In genomic region chr20:43563429-43563828, GRCh38 we compare ENCODE assay signal across 1 cellular context.
TF ChIP-seq lines count a peak whose summit lies in the region.

No MANE protein-coding gene starts in this region.

TF ChIP-seq in K562, 482 proteins besides CTCF, POLR2A, EP300 and RAD21:
- no peak for TF ChIP-seq BRD4 (IDR thresholded peaks at IDR 0.05)
- TF ChIP-seq ZSCAN29 (IDR thresholded peaks at IDR 0.05) = no peak
- TF ChIP-seq, protein P1, sequence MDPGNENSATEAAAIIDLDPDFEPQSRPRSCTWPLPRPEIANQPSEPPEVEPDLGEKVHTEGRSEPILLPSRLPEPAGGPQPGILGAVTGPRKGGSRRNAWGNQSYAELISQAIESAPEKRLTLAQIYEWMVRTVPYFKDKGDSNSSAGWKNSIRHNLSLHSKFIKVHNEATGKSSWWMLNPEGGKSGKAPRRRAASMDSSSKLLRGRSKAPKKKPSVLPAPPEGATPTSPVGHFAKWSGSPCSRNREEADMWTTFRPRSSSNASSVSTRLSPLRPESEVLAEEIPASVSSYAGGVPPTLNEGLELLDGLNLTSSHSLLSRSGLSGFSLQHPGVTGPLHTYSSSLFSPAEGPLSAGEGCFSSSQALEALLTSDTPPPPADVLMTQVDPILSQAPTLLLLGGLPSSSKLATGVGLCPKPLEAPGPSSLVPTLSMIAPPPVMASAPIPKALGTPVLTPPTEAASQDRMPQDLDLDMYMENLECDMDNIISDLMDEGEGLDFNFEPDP (CRISPR knock-in tag; IDR thresholded peaks at IDR 0.05) = no peak
- no peak for TF ChIP-seq SPI1 (IDR thresholded peaks at IDR 0.05; ENCODE audit: borderline replicate concordance, low read depth, low read length)
- no peak for TF ChIP-seq GTF2E2 (tag; IDR thresholded peaks at IDR 0.05)
- no peak for TF ChIP-seq BACH1 (tag; IDR thresholded peaks at IDR 0.05)
